ENCODE assay signal across 8 cellular contexts in the genomic region with DNA sequence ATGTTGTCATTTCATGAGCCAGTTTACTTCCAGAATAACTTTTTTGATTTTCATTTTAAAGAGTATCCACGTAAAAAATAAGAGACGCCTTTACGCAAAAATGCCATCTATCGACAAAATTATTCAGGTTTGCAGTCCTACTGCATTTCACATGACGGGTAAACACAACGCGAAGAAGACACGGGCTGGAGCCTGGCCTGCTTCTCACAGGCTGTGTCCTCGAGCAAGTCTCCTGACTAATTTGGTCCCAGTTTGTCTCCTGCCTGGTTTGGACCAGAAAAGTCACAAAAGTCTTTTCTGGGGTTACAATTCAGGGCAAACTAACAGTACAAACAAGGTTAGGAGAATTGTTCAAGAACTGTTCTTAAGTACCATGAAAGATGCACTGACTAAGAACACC. TPM values are rescaled to one million over a fixed set of nuclear protein-coding genes. Genes with fewer than 3 reads are reported as not detected.
DNase-seq lines count a peak whose midpoint lies in the region; ATAC-seq, FAIRE-seq and TF ChIP-seq lines count a peak whose summit lies in the region.
"Had no signal": no experiment of that assay in that cellular context is flagged by ENCODE, and none has a peak within 500 bp of the region (broad histone marks: within the 10 kb centered on the region; RNA-seq: fewer than 3 reads in every experiment).

No MANE protein-coding gene starts in this region.

- intact Hi-C loops in endothelial cell of umbilical vein (cut with micrococcal nuclease), result no loop called here

- H2AFZ ChIP-seq in endothelial cell of umbilical vein (ENCODE audit: low read depth, low read length), result no peak overlapping the region

- in situ Hi-C loops in GM13976 (cut with MboI; ENCODE audit: low sequenced_read_pairs, unreplicated experiment), result no loop called here

- no TSS peak for BruUV-seq in endothelial cell of umbilical vein (replicated peaks; lab: Mats Ljungman, UMichigan)

- H3K4me2 ChIP-seq in endothelial cell of umbilical vein (ENCODE audit: insufficient read depth, low read length), result peak overlapping the region; percentile 11
- peak overlapping the region; percentile 54 for H3K4me2 ChIP-seq in skeletal muscle satellite cell (ENCODE audit: low read length)

- H3K9me1 ChIP-seq in endothelial cell of umbilical vein (replicated peaks; ENCODE audit: control insufficient read depth, extremely low read depth, insufficient read depth, low read length), result no peaks in the 10 kb centered on the region

- no peak for DNase-seq in Peyer's patch
- DNase-seq in endothelial cell of umbilical vein (ENCODE audit: low read depth, low spot score), result no peak
- DNase-seq in SIG-M5 treated with dmso at 0.1 percent for 504 hours (lab: John Stamatoyannopoulos, UW; ENCODE audit: unreplicated experiment), result no peak
- no peak for DNase-seq in GM13976 (ENCODE audit: low spot score)
- DNase-seq: NCI-H345 had no signal

- H3K4me3 ChIP-seq in GM08714 (ENCODE audit: low read length) (peak overlapping the region; percentile 27; the same call in 1 of the 2 replicates), Peyer's patch (no peak overlapping the region), endothelial cell of umbilical vein (replicated peaks in 1 of 3; ENCODE audit: insufficient read depth in 1 of 3, low read depth in 1 of 3, low read length in 3 of 3) (no peak overlapping the region), skeletal muscle satellite cell (ENCODE audit: low read length) (peak overlapping the region; percentile 25)

- H3K9ac ChIP-seq in endothelial cell of umbilical vein (replicated peaks; ENCODE audit: extremely low read depth, insufficient read depth, low read length) (no peak overlapping the region), skeletal muscle satellite cell (ENCODE audit: low read depth, low read length) (peak overlapping the region; percentile 73)

- ATAC-seq in GM21528 (IDR thresholded peaks at IDR 0.05; ENCODE audit: low FRiP score, unreplicated experiment), result no peak

- H3K27me3 ChIP-seq in Peyer's patch (no peaks in the 10 kb centered on the region), endothelial cell of umbilical vein (ENCODE audit: control insufficient read depth in 2 of 2, insufficient read depth in 2 of 2, low read length in 2 of 2) (no peaks in the 10 kb centered on the region), skeletal muscle satellite cell (ENCODE audit: control insufficient read depth, insufficient read depth, low read length) (no peaks in the 10 kb centered on the region)

- H3K36me3 ChIP-seq in Peyer's patch, result no peaks in the 10 kb centered on the region
- no peaks in the 10 kb centered on the region for H3K36me3 ChIP-seq in endothelial cell of umbilical vein (ENCODE audit: control insufficient read depth in 2 of 2, extremely low read depth in 1 of 2, insufficient read depth in 2 of 2, low read length in 2 of 2)
- no peaks in the 10 kb centered on the region for H3K36me3 ChIP-seq in skeletal muscle satellite cell (ENCODE audit: insufficient read depth, low read length)

- TF ChIP-seq POLR2A in Peyer's patch (IDR thresholded peaks at IDR 0.05), result no peak
- no peak for TF ChIP-seq POLR2A in endothelial cell of umbilical vein (IDR thresholded peaks at IDR 0.05; ENCODE audit: low read depth, low read length)

- CTCF ChIA-PET in endothelial cell of umbilical vein (lab: Charles Lee), result interaction anchor here (1.4 to 2.0 kb wide), 2 partner anchors 58 to 79 kb away, joined by 3 to 5 read pairs; no protein-coding TSS in a partner anchor

- H3K9me3 ChIP-seq in Peyer's patch (no peaks in the 10 kb centered on the region), endothelial cell of umbilical vein (replicated peaks; ENCODE audit: control insufficient read depth, insufficient read depth, low read length) (no peaks in the 10 kb centered on the region), skeletal muscle satellite cell (replicated peaks; ENCODE audit: low read length) (no peaks in the 10 kb centered on the region)

- H3K4me1 ChIP-seq in Peyer's patch, result peaks cover 0 to 32% (median 3%) of the 10 kb centered on the region in 4 donors
- H3K4me1 ChIP-seq in endothelial cell of umbilical vein (ENCODE audit: control insufficient read depth, extremely low read depth, insufficient read depth, low read length), result peaks cover 23% of the 10 kb centered on the region
- peaks cover 51% of the 10 kb centered on the region for H3K4me1 ChIP-seq in skeletal muscle satellite cell (ENCODE audit: control insufficient read depth, insufficient read depth, low read length)

- peaks cover 79% of the 10 kb centered on the region for H3K79me2 ChIP-seq in endothelial cell of umbilical vein (ENCODE audit: control insufficient read depth, insufficient read depth, low read length)

- no peak for FAIRE-seq in endothelial cell of umbilical vein (lab: Jason Lieb, UNC)

- POLR2A ChIA-PET in endothelial cell of umbilical vein (lab: Charles Lee), result no interaction called here

- dilution Hi-C loops in endothelial cell of umbilical vein (cut with MboI; ENCODE audit: extremely low pct_ligation_motif_present, low sequenced_read_pairs), result no loop called here

- H3K27ac ChIP-seq in Peyer's patch (peak overlapping the region; percentile 1 to 70 (median 35)), endothelial cell of umbilical vein (ENCODE audit: insufficient read depth, low read depth, low read length) (peak overlapping the region; percentile 24)

- TF ChIP-seq CTCF in Peyer's patch (IDR thresholded peaks at IDR 0.05) (no peak), endothelial cell of umbilical vein (IDR thresholded peaks at IDR 0.05; ENCODE audit: extremely low read depth in 1 of 2, insufficient read depth in 1 of 2, low read depth in 1 of 2, low read length in 2 of 2) (no peak), GM13976 (IDR thresholded peaks at IDR 0.05; ENCODE audit: borderline replicate concordance, control extremely low read depth, extremely low read depth, insufficient read depth, missing control alignments) (no peak)

- peaks cover 3% of the 10 kb centered on the region for H4K20me1 ChIP-seq in endothelial cell of umbilical vein (replicated peaks; ENCODE audit: control insufficient read depth, extremely low read depth, insufficient read depth, low read length)

TF ChIP-seq in endothelial cell of umbilical vein, 7 proteins besides CTCF, POLR2A, EP300 and RAD21:
- TF ChIP-seq MYC (IDR thresholded peaks at IDR 0.05; ENCODE audit: low read depth, low read length), result no peak
TF ChIP-seq in endothelial cell of umbilical vein: peak in this region for 0.

RNA-seq across cellular contexts. Expression of gene CHSY1, which starts 51.7 kb away (rescaled TPM):
- total RNA-seq in Peyer's patch (10 to 100 TPM in 1 of 4 donors, 1 to 10 TPM in 3; 8.1 to 31.4 (median 9.3) TPM), endothelial cell of umbilical vein (47.0 and 50.8 TPM in 2 replicates)
- 20.3 and 23.7 TPM in 2 replicates for polyA plus RNA-seq in endothelial cell of umbilical vein
- polyA plus RNA-seq in endothelial cell of umbilical vein (2011; cell fraction: cytosol; rRNA removed), result 26.5 and 27.6 TPM in 2 replicates
- 24.8 and 30.0 TPM in 2 replicates for polyA plus RNA-seq in endothelial cell of umbilical vein (2011; cell fraction: nucleus; rRNA removed)
- 22.2 and 25.6 TPM in 2 replicates for polyA plus RNA-seq in endothelial cell of umbilical vein (2012)
- 38.5 and 44.9 TPM in 2 replicates for polyA minus RNA-seq in endothelial cell of umbilical vein
- 21.6 TPM for polyA minus RNA-seq in endothelial cell of umbilical vein (2011; cell fraction: cytosol; rRNA and poly(A)+ RNA removed)
- 26.8 and 42.4 TPM in 2 replicates for polyA minus RNA-seq in endothelial cell of umbilical vein (2011; cell fraction: nucleus; rRNA and poly(A)+ RNA removed)
- total RNA-seq in skeletal muscle satellite cell (2012; rRNA removed), result 21.8 and 24.5 TPM in 2 replicates

Comparison
In these comparisons a context has a peak if more than half of its experiments do, and no peak if none do; other contexts are left out.
1. H3K4me3 ChIP-seq: peak in GM08714 (single experiment) and skeletal muscle satellite cell (single experiment); none in Peyer's patch (0 of 4) and endothelial cell of umbilical vein (0 of 3).